Comparison of ENCODE assay signal across 10 cellular contexts in genomic region chr5:14178671-14179211, GRCh38. TPM values are rescaled to one million over a fixed set of nuclear protein-coding genes. Genes with fewer than 3 reads are reported as not detected.
DNase-seq lines count a peak whose midpoint lies in the region; ATAC-seq and TF ChIP-seq lines count a peak whose summit lies in the region.
"Had no signal": no experiment of that assay in that cellular context is flagged by ENCODE, and none has a peak within 500 bp of the region (broad histone marks: within the 10 kb centered on the region; RNA-seq: fewer than 3 reads in every experiment).

No MANE protein-coding gene starts in this region.

- H3K27me3 Mint-ChIP-seq in activated naive CD8-positive, alpha-beta T cell treated with anti-CD3 and anti-CD28 coated beads for 36 hours = peaks cover 8% of the 10 kb centered on the region

- peak; percentile 45 to 74 for DNase-seq in cardiac muscle cell (ENCODE audit: low read depth in 1 of 2, low spot score in 1 of 2)
- no peak for DNase-seq in right cardiac atrium
- DNase-seq in astrocyte of the hippocampus (ENCODE audit: low read depth, low spot score) = peak; percentile 85
- DNase-seq in iris pigment epithelial cell (ENCODE audit: low read depth) = peak; percentile 84
- no peak for DNase-seq in activated naive CD8-positive, alpha-beta T cell treated with anti-CD3 and anti-CD28 coated beads for 36 hours
- no peak for DNase-seq in activated CD4-positive, alpha-beta T cell treated with anti-CD3 and anti-CD28 coated beads, Interleukin-2, amount 50 U/mL, for 4 hours
- DNase-seq: activated gamma-delta T cell treated with Interleukin-2 at 50 U/mL for 16 hours, NCI-H2227 treated with DMSO at 0.1 percent for 48 hours had no signal

- H3K4me1 ChIP-seq in cardiac muscle cell (ENCODE audit: low read depth) (peaks cover 39% of the 10 kb centered on the region), right cardiac atrium (ENCODE audit: control insufficient read depth, insufficient read depth, low read length) (peaks cover 16% of the 10 kb centered on the region)

- H3K4me3 Mint-ChIP-seq in activated naive CD8-positive, alpha-beta T cell treated with anti-CD3 and anti-CD28 coated beads for 36 hours = no peak overlapping the region

- no peak overlapping the region for H3K27ac Mint-ChIP-seq in activated naive CD8-positive, alpha-beta T cell treated with anti-CD3 and anti-CD28 coated beads for 36 hours

- H3K4me3 ChIP-seq in cardiac muscle cell (no peak overlapping the region), right cardiac atrium (ENCODE audit: low read length) (no peak overlapping the region)

- H3K9me3 ChIP-seq in cardiac muscle cell (ENCODE audit: low read depth) (no peaks in the 10 kb centered on the region), right cardiac atrium (ENCODE audit: control insufficient read depth, low read length) (peaks cover 2% of the 10 kb centered on the region)

- H3K27ac ChIP-seq in cardiac muscle cell = peak overlapping the region; percentile 69
- H3K27ac ChIP-seq in right cardiac atrium (ENCODE audit: low read length) = no peak overlapping the region

- ATAC-seq in right cardiac atrium = no peak
- ATAC-seq in GM21576 (IDR thresholded peaks at IDR 0.05; ENCODE audit: unreplicated experiment) = no peak
- no peak for ATAC-seq in HG03439 (IDR thresholded peaks at IDR 0.05; ENCODE audit: unreplicated experiment)

- no peaks in the 10 kb centered on the region for H3K36me3 Mint-ChIP-seq in activated naive CD8-positive, alpha-beta T cell treated with anti-CD3 and anti-CD28 coated beads for 36 hours

- no peaks in the 10 kb centered on the region for H3K9me3 Mint-ChIP-seq in activated naive CD8-positive, alpha-beta T cell treated with anti-CD3 and anti-CD28 coated beads for 36 hours

- H3K36me3 ChIP-seq in cardiac muscle cell = no peaks in the 10 kb centered on the region

- WGBS in right cardiac atrium = 65% methylated on average over 10 of the region's 10 CpGs

- H3K4me1 Mint-ChIP-seq in activated naive CD8-positive, alpha-beta T cell treated with anti-CD3 and anti-CD28 coated beads for 36 hours = peaks cover 6% of the 10 kb centered on the region

- H3K27me3 ChIP-seq in cardiac muscle cell (no peaks in the 10 kb centered on the region), right cardiac atrium (ENCODE audit: control insufficient read depth, insufficient read depth) (no peaks in the 10 kb centered on the region)

- no peak for TF ChIP-seq CTCF in cardiac muscle cell (IDR thresholded peaks at IDR 0.05; ENCODE audit: low read depth, low read length)

- intact Hi-C loops in right cardiac atrium (cut with DNase I) = no loop called here

RNA-seq across cellular contexts. Expression of gene TRIO, which starts 35.6 kb away (rescaled TPM):
- total RNA-seq in cardiac muscle cell = 74.3 and 104 TPM in 2 replicates
- 15.5 and 22.0 TPM in 2 replicates for polyA plus RNA-seq in cardiac muscle cell
- 10 to 100 TPM; 46.6 to 66.0 (median 55.5) TPM for total RNA-seq in right cardiac atrium
- 31.3 TPM for polyA plus RNA-seq in right cardiac atrium
- total RNA-seq in activated naive CD8-positive, alpha-beta T cell treated with anti-CD3 and anti-CD28 coated beads for 36 hours = 1 to 10 TPM; 7.4 to 9.8 TPM

Comparison
In these comparisons a context has a peak if more than half of its experiments do, and no peak if none do; other contexts are left out.
1. DNase-seq: peak in cardiac muscle cell (2 of 2), astrocyte of the hippocampus (single experiment) and iris pigment epithelial cell (single experiment); none in right cardiac atrium (0 of 3), activated naive CD8-positive, alpha-beta T cell treated with anti-CD3 and anti-CD28 coated beads for 36 hours (single experiment) and activated CD4-positive, alpha-beta T cell treated with anti-CD3 and anti-CD28 coated beads, Interleukin-2, amount 50 U/mL, for 4 hours (0 of 2).